In the genomic region with DNA sequence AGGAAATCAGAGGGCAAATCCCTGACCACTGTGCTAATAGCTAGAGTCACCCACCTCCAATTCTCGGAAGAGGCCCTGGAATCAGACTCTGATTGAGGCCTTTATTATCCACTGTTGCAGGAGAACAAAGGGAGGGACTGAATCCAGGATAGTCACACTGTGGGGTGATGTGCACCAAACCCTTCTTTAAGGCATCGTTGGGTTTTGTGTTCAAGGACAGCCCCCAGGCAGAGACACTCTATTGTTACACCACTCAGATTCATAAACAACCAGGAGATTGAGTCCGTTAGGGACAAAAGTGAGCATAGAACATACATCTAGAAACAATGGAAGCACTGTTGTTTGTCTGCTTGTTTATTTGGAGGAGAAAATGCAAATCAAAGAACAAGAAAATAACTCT, we compare ENCODE assay signal across 20 cellular contexts.
DNase-seq lines count a peak whose midpoint lies in the region; TF ChIP-seq lines count a peak whose summit lies in the region.
"Had no signal": no experiment of that assay in that cellular context is flagged by ENCODE, and none has a peak within 500 bp of the region (broad histone marks: within the 10 kb centered on the region; RNA-seq: fewer than 3 reads in every experiment).

No MANE protein-coding gene starts in this region.

- H3K27me3 ChIP-seq in WERI-Rb-1 (ENCODE audit: insufficient read depth, low read depth, severe bottlenecking): no peaks in the 10 kb centered on the region
- no peaks in the 10 kb centered on the region for H3K27me3 ChIP-seq in breast epithelium
- no peaks in the 10 kb centered on the region for H3K27me3 ChIP-seq in osteoblast (ENCODE audit: insufficient read depth, low read length)

- H3K4me3 ChIP-seq in WERI-Rb-1 (ENCODE audit: low read depth, low read length) (no peak overlapping the region), breast epithelium (no peak overlapping the region), osteoblast (ENCODE audit: insufficient read depth, low read length) (no peak overlapping the region)

- H3K79me2 ChIP-seq in osteoblast (ENCODE audit: insufficient read depth, low read length): no peaks in the 10 kb centered on the region

- H3K9me3 ChIP-seq in WERI-Rb-1 (ENCODE audit: severe bottlenecking): no peaks in the 10 kb centered on the region
- no peaks in the 10 kb centered on the region for H3K9me3 ChIP-seq in breast epithelium
- H3K9me3 ChIP-seq in osteoblast (ENCODE audit: low read depth, low read length): no peaks in the 10 kb centered on the region
- H3K9me3 ChIP-seq: Caco-2 had no signal

- H2AFZ ChIP-seq in osteoblast (ENCODE audit: low read length): no peak overlapping the region

- DNase-seq in C1 segment of cervical spinal cord (lab: John Stamatoyannopoulos, UW) (peak in 11 of 14 donors; percentile 8 to 54 (median 33)), cerebellar cortex (ENCODE audit: low spot score) (peak; percentile 3), hypothalamus (lab: John Stamatoyannopoulos, UW) (peak in 28 of 51 donors; percentile 1 to 86 (median 27)), occipital lobe (lab: John Stamatoyannopoulos, UW) (peak; percentile 28), SW480 (ENCODE audit: low spot score) (no peak), WERI-Rb-1 (no peak), breast epithelium (ENCODE audit: low spot score in 2 of 2) (no peak), osteoblast (ENCODE audit: insufficient read length, low spot score, missing footprints) (no peak)
- DNase-seq: 8988T; Caco-2; CD4-positive, alpha-beta T cell; DMS153; GDM1; GOT3; KBM-7; NCI-H1694 treated with DMSO at 0.1 percent for 48 hours; NCI-H2227 treated with DMSO at 0.1 percent for 48 hours; NCI-H510A treated with DMSO at 0.1 percent for 48 hours; NCI-H774; Right ventricle myocardium superior had no signal

- no peaks in the 10 kb centered on the region for H3K36me3 ChIP-seq in WERI-Rb-1
- H3K36me3 ChIP-seq in breast epithelium: no peaks in the 10 kb centered on the region
- no peaks in the 10 kb centered on the region for H3K36me3 ChIP-seq in osteoblast (ENCODE audit: insufficient read depth, low read length)

- H3K4me1 ChIP-seq in breast epithelium (no peaks in the 10 kb centered on the region), osteoblast (ENCODE audit: insufficient read depth, low read length) (no peaks in the 10 kb centered on the region)
- H3K4me1 ChIP-seq: Caco-2 had no signal

- intact Hi-C loops in breast epithelium (cut with DNase I; ENCODE audit: low total_unique reads): no loop called here

- no peak for TF ChIP-seq POLR2A in breast epithelium (IDR thresholded peaks at IDR 0.05)

- TF ChIP-seq CTCF in WERI-Rb-1 (IDR thresholded peaks at IDR 0.05; ENCODE audit: low read depth, low read length) (no peak), breast epithelium (IDR thresholded peaks at IDR 0.05) (no peak), osteoblast (IDR thresholded peaks at IDR 0.05; ENCODE audit: extremely low read depth, low read depth, low read length) (no peak)

- H4K20me1 ChIP-seq in osteoblast (ENCODE audit: insufficient read depth, low read length): no peaks in the 10 kb centered on the region

- H3K27ac ChIP-seq in WERI-Rb-1 (no peak overlapping the region), breast epithelium (no peak overlapping the region), osteoblast (ENCODE audit: low read depth, low read length) (no peak overlapping the region)

- no peak overlapping the region for H3K4me2 ChIP-seq in osteoblast (ENCODE audit: insufficient read depth, low read length)

Comparison
In these comparisons a context has a peak if more than half of its experiments do, and no peak if none do; other contexts are left out.
1. DNase-seq: peak in C1 segment of cervical spinal cord (11 of 14), cerebellar cortex (single experiment), hypothalamus (28 of 51) and occipital lobe (single experiment); none in SW480 (single experiment), WERI-Rb-1 (single experiment), breast epithelium (0 of 2) and osteoblast (single experiment).